1 cellular context compared by ENCODE assay signal in the genomic region with DNA sequence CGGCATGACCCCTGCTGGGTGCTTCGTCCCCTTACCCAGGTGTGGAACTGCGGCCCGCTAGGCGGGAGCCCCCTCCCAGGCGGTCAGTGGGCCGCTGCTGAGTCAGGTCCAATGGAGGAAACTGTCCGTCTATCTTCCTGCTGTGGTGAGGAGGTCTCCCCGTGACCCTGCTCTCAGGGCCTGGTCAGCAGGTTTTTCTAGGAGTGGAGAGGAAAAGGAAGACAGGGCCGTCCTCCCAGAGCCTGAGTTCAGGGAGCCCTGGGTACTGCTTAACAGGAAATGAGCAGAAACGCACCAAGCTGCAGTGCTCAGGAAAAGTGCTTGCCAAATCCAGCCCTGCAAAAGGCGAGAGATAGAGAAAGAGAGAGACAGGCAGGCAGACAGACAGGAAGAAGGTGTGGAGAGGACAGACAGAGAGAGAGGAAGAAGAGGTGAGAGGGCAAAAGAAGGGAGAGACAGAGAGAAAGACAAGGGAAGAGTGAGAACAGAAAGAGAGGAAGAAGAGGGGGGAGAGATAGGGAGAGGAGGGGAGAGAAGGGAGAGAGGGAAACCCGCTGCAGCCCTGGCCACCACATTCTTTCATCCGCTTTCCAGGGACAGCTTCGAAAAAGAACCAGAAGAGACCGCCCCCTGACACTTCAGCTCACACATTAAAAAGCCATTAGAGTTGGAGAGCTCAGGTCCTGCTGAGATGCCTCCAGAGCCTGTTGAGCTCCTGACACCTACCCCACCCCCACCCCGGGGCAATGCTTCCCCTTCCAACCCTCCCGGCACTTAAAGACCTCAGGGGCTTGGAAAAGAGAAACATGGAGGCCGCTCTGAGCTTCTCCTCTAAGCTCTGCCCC.
A peak's percentile ranks its signal among the peaks of the same experiment; 100 is the strongest.
TF ChIP-seq lines count a peak whose summit lies in the region.

No MANE protein-coding gene starts in this region.

TF ChIP-seq in IMR-90, 13 proteins besides CTCF, POLR2A, EP300 and RAD21 (continued from another document):
- TF ChIP-seq MAFK (IDR thresholded peaks at IDR 0.05; ENCODE audit: low read depth, low read length): 0 out of 2 replicates have a peak, but pooled peaks have one; percentile 3
